ENCODE assay signal across 10 cellular contexts in genomic region chr21:34795152-34796141, GRCh38.
A peak's percentile ranks its signal among the peaks of the same experiment; 100 is the strongest.
DNase-seq lines count a peak whose midpoint lies in the region; ATAC-seq and TF ChIP-seq lines count a peak whose summit lies in the region.
"Had no signal": no experiment of that assay in that cellular context is flagged by ENCODE, and none has a peak within 500 bp of the region (broad histone marks: within the 10 kb centered on the region; RNA-seq: fewer than 3 reads in every experiment).

No MANE protein-coding gene starts in this region.

- H3K4me1 ChIP-seq in colonic mucosa (peaks cover 14% of the 10 kb centered on the region), mucosa of rectum (ENCODE audit: control insufficient read depth in 2 of 2, insufficient read depth in 2 of 2, low read length in 2 of 2) (peaks cover 25 to 43% of the 10 kb centered on the region in 2 donors)

- H3K36me3 ChIP-seq in colonic mucosa (no peaks in the 10 kb centered on the region), mucosa of rectum (ENCODE audit: control insufficient read depth in 2 of 2, insufficient read depth in 2 of 2, low read length in 2 of 2) (peaks cover 15 to 23% of the 10 kb centered on the region in 2 donors)

- peaks cover 24% of the 10 kb centered on the region for H3K36me3 Mint-ChIP-seq in activated CD8-positive, alpha-beta memory T cell treated with anti-CD3 and anti-CD28 coated beads, Interleukin-2, amount 10 ng/mL, durations not matched to agents 7 days and 5 days

- no peak overlapping the region for H3K27ac Mint-ChIP-seq in activated CD8-positive, alpha-beta memory T cell treated with anti-CD3 and anti-CD28 coated beads, Interleukin-2, amount 10 ng/mL, durations not matched to agents 7 days and 5 days

- DNase-seq in AG04450 (ENCODE audit: low read depth, low spot score) = no peak
- DNase-seq in LNCaP clone FGC (ENCODE audit: low read depth) = no peak
- peak; percentile 65 for DNase-seq in colonic mucosa
- DNase-seq in activated CD8-positive, alpha-beta memory T cell treated with anti-CD3 and anti-CD28 coated beads, Interleukin-2, amount 10 ng/mL, durations not matched to agents 7 days and 5 days = no peak
- DNase-seq: dorsolateral prefrontal cortex; stimulated activated CD4-positive, alpha-beta T cell treated with anti-CD3 and anti-CD28 coated beads, Interleukin-15, amount 100 ng/mL, for 24 hours had no signal

- H3K4me3 ChIP-seq in AG04450 (ENCODE audit: low read depth, low read length) (no peak overlapping the region), LNCaP clone FGC (ENCODE audit: low read depth, low read length) (no peak overlapping the region), colonic mucosa (no peak overlapping the region), mucosa of rectum (ENCODE audit: low read length in 2 of 2) (peak overlapping the region; percentile 4 to 43)
- H3K4me3 ChIP-seq: dorsolateral prefrontal cortex had no signal

- TF ChIP-seq CTCF in AG04450 (IDR thresholded peaks at IDR 0.05; ENCODE audit: low read depth, low read length) (no peak), LNCaP clone FGC (IDR thresholded peaks at IDR 0.05; ENCODE audit: control insufficient read depth, extremely low read depth, insufficient read depth) (peak; percentile 50), colonic mucosa (IDR thresholded peaks at IDR 0.05) (no peak)

- H3K9ac ChIP-seq in colonic mucosa (ENCODE audit: low read depth in 2 of 2, low read length in 2 of 2) (peak overlapping the region in 1 of 2 donors; percentile 60), mucosa of rectum (ENCODE audit: low read depth in 1 of 2, low read length in 2 of 2) (peak overlapping the region; percentile 15 to 48)

- POLR2A ChIA-PET in AG04450 (lab: Yijun Ruan, JAX) = interaction anchor here (0.6 to 1.8 kb wide), 3 partner anchors 12 to 93 kb away, joined by 3 to 9 read pairs (median 4); no protein-coding TSS in a partner anchor

- H3K4me3 Mint-ChIP-seq in activated CD8-positive, alpha-beta memory T cell treated with anti-CD3 and anti-CD28 coated beads, Interleukin-2, amount 10 ng/mL, durations not matched to agents 7 days and 5 days = no peak overlapping the region

- H3K27ac ChIP-seq in AG04450 (ENCODE audit: low read depth, low read length) = peak overlapping the region; percentile 77
- H3K27ac ChIP-seq in colonic mucosa = peak overlapping the region; percentile 69
- H3K27ac ChIP-seq in mucosa of rectum (ENCODE audit: low read depth in 2 of 2, low read length in 2 of 2) = peak overlapping the region; percentile 84 to 85

- H3K9me3 Mint-ChIP-seq in activated CD8-positive, alpha-beta memory T cell treated with anti-CD3 and anti-CD28 coated beads, Interleukin-2, amount 10 ng/mL, durations not matched to agents 7 days and 5 days (ENCODE audit: low read depth) = no peaks in the 10 kb centered on the region

- H3K9me3 ChIP-seq in AG04450 (ENCODE audit: control insufficient read depth, insufficient read depth, low read length) (peaks cover 6% of the 10 kb centered on the region; the same call in 1 of the 2 replicates), colonic mucosa (no peaks in the 10 kb centered on the region), mucosa of rectum (ENCODE audit: control insufficient read depth in 2 of 2, low read length in 2 of 2) (no peaks in the 10 kb centered on the region)

- H3K27me3 ChIP-seq in AG04450 (ENCODE audit: control insufficient read depth, insufficient read depth, low read length) (no peaks in the 10 kb centered on the region), colonic mucosa (no peaks in the 10 kb centered on the region), mucosa of rectum (ENCODE audit: control insufficient read depth in 2 of 2, insufficient read depth in 2 of 2, low read length in 2 of 2) (no peaks in the 10 kb centered on the region)

- CTCF ChIA-PET in AG04450 (lab: Charles Lee) = interaction anchor here (2.5 kb wide), 1 partner anchor 50 kb away, joined by 9 read pairs; no protein-coding TSS in a partner anchor
- CTCF ChIA-PET in activated CD8-positive, alpha-beta memory T cell treated with anti-CD3 and anti-CD28 coated beads, Interleukin-2, amount 10 ng/mL, durations not matched to agents 7 days and 5 days (lab: Charles Lee) = interaction anchor here (1.8 kb wide), 1 partner anchor 50 kb away, joined by 4 read pairs; no protein-coding TSS in a partner anchor

- ATAC-seq in HG02973 (IDR thresholded peaks at IDR 0.05; ENCODE audit: unreplicated experiment) = no peak
- ATAC-seq in activated CD8-positive, alpha-beta memory T cell treated with anti-CD3 and anti-CD28 coated beads, Interleukin-2, amount 10 ng/mL, durations not matched to agents 7 days and 5 days = no peak
- ATAC-seq in GM18519 (IDR thresholded peaks at IDR 0.05; ENCODE audit: low FRiP score, unreplicated experiment) = no peak
- ATAC-seq in HG02870 (IDR thresholded peaks at IDR 0.05; ENCODE audit: unreplicated experiment) = no peak

- intact Hi-C loops in colonic mucosa (cut with DNase I) = loop anchor here (5.0 kb wide), 1 partner anchor 92 kb away; no protein-coding TSS in a partner anchor

- no peaks in the 10 kb centered on the region for H3K27me3 Mint-ChIP-seq in activated CD8-positive, alpha-beta memory T cell treated with anti-CD3 and anti-CD28 coated beads, Interleukin-2, amount 10 ng/mL, durations not matched to agents 7 days and 5 days

- H3K4me1 Mint-ChIP-seq in activated CD8-positive, alpha-beta memory T cell treated with anti-CD3 and anti-CD28 coated beads, Interleukin-2, amount 10 ng/mL, durations not matched to agents 7 days and 5 days = no peaks in the 10 kb centered on the region

Comparison
In these comparisons a context has a peak if more than half of its experiments do, and no peak if none do; other contexts are left out.
1. H3K4me3 ChIP-seq: peak in mucosa of rectum (2 of 2); none in AG04450 (single experiment), LNCaP clone FGC (single experiment) and colonic mucosa (single experiment).
2. Peak in every context shown above with its lines, with median percentiles within 50 percentile points of each other: H3K27ac ChIP-seq.